ENCODE assay signal across 27 cellular contexts in genomic region chr11:64692764-64693331, GRCh38. TPM values are rescaled to one million over a fixed set of nuclear protein-coding genes. Genes with fewer than 3 reads are reported as not detected.
DNase-seq lines count a peak whose midpoint lies in the region; ATAC-seq, FAIRE-seq and TF ChIP-seq lines count a peak whose summit lies in the region.
"Had no signal": no experiment of that assay in that cellular context is flagged by ENCODE, and none has a peak within 500 bp of the region (broad histone marks: within the 10 kb centered on the region; RNA-seq: fewer than 3 reads in every experiment).

No MANE protein-coding gene starts in this region.

- BruUV-seq in OCI-LY7 (replicated peaks; lab: Mats Ljungman, UMichigan): no TSS peak

- intact Hi-C loops in OCI-LY7 (cut with micrococcal nuclease; ENCODE audit: unreplicated experiment): no loop called here
- intact Hi-C loops in pancreas (cut with DNase I): no loop called here

- 0 out of 2 replicates have a peak, but pooled peaks have one; percentile 31 for TF ChIP-seq CTCF in OCI-LY7 (conservative IDR thresholded peaks at IDR 0.05; ENCODE audit: low read length)
- no peak for TF ChIP-seq CTCF in H1 (IDR thresholded peaks at IDR 0.05; ENCODE audit: control extremely low read depth in 1 of 3, insufficient read depth in 1 of 3, low read depth in 1 of 3, low read length in 3 of 3)
- TF ChIP-seq CTCF in pancreas (IDR thresholded peaks at IDR 0.05): no peak

- no peak overlapping the region for H3K4ac ChIP-seq in H1 (replicated peaks; ENCODE audit: insufficient read length, low read depth, low read length)

- no peak overlapping the region for H2AK5ac ChIP-seq in H1 (ENCODE audit: low read depth, low read length)

- CTCF ChIA-PET in OCI-LY7 (lab: Charles Lee; ENCODE audit: unreplicated experiment): no interaction called here
- CTCF ChIA-PET in H1 (lab: Charles Lee; ENCODE audit: partially characterized antibody): interaction anchor here (1.0 to 4.0 kb wide), 4 partner anchors 12 to 95 kb away, joined by 3 to 29 read pairs (median 8); no protein-coding TSS in a partner anchor

- H3K4me3 Mint-ChIP-seq in activated T-cell treated with anti-CD3 and anti-CD28 coated beads, Interleukin-2, amount 50 U/mL, for 4 hours: peak overlapping the region; percentile 44
- H3K4me3 Mint-ChIP-seq in stimulated activated naive B cell treated with anti-CD40 and anti-IgM and Interleukin-4, amounts not matched to agents 10 μg/mL and 1 μg/mL and 100 μg/mL, for 72 hours: peak overlapping the region; percentile 61 to 66
- H3K4me3 Mint-ChIP-seq: activated CD4-positive, alpha-beta memory T cell treated with anti-CD3 and anti-CD28 coated beads, Interleukin-2, amount 10 ng/mL, durations not matched to agents 7 days and 5 days had no signal

- no peak overlapping the region for H3K23ac ChIP-seq in H1 (ENCODE audit: insufficient read length)

- H3K4me1 ChIP-seq in OCI-LY7 (ENCODE audit: insufficient read depth, low read length, poor library complexity, severe bottlenecking) (peaks cover 44% of the 10 kb centered on the region), H1 (replicated peaks in 1 of 4; ENCODE audit: control insufficient read depth in 3 of 4, insufficient read depth in 4 of 4, low read length in 3 of 4) (peaks cover 0 to 4% (median 0%) of the 10 kb centered on the region in 4 experiments; a peak in 3 of 7 replicates), pancreas (peaks cover 0 to 8% (median 4%) of the 10 kb centered on the region in 3 donors)

- H3K36me3 Mint-ChIP-seq in activated T-cell treated with anti-CD3 and anti-CD28 coated beads, Interleukin-2, amount 50 U/mL, for 4 hours (ENCODE audit: insufficient read depth): no peaks in the 10 kb centered on the region
- H3K36me3 Mint-ChIP-seq in stimulated activated naive B cell treated with anti-CD40 and anti-IgM and Interleukin-4, amounts not matched to agents 10 μg/mL and 1 μg/mL and 100 μg/mL, for 72 hours: no peaks in the 10 kb centered on the region
- H3K36me3 Mint-ChIP-seq: CD4-positive, CD25-positive, alpha-beta regulatory T cell had no signal

- H3K4me2 ChIP-seq in OCI-LY7 (ENCODE audit: low read length) (peak overlapping the region; percentile 8; the same call in 1 of the 2 replicates), H1 (ENCODE audit: insufficient read depth in 1 of 2, low read depth in 2 of 2, low read length in 2 of 2) (peak overlapping the region in 1 of 2 experiments; percentile 18; a peak in 3 of 4 replicates)

- H2BK120ac ChIP-seq in H1 (replicated peaks; ENCODE audit: low read depth, low read length): no peak overlapping the region

- no peaks in the 10 kb centered on the region for H3K79me1 ChIP-seq in H1 (ENCODE audit: low read depth, low read length)

- H3K79me2 ChIP-seq in OCI-LY7 (ENCODE audit: insufficient read depth, low read depth, low read length) (no peaks in the 10 kb centered on the region), H1 (ENCODE audit: control insufficient read depth in 1 of 2, insufficient read depth in 2 of 2, low read length in 2 of 2) (no peaks in the 10 kb centered on the region)

- H2BK12ac ChIP-seq in H1 (ENCODE audit: low read depth, low read length): no peak overlapping the region

- no peak for TF ChIP-seq POLR2A in H1 (IDR thresholded peaks at IDR 0.05; ENCODE audit: control extremely low read depth in 1 of 2, low read depth in 2 of 2, low read length in 2 of 2)

- no peak for FAIRE-seq in H1 (lab: Jason Lieb, UNC)
- no peak for FAIRE-seq in pancreas (lab: Jason Lieb, UNC)
- FAIRE-seq: G401.6, keratinocyte had no signal

- no peak overlapping the region for H3K14ac ChIP-seq in H1 (ENCODE audit: insufficient read length)

- no peak overlapping the region for H4K91ac ChIP-seq in H1 (replicated peaks; ENCODE audit: insufficient read length, low read length)

- H2AFZ ChIP-seq in OCI-LY7 (ENCODE audit: low read length) (no peak overlapping the region), H1 (ENCODE audit: low read length) (no peak overlapping the region)

- no peak for DNase-seq in activated T-cell treated with anti-CD3 and anti-CD28 coated beads, Interleukin-2, amount 50 U/mL, for 4 hours
- no peak for DNase-seq in activated T-cell treated with anti-CD3 and anti-CD28 coated beads, Interleukin-2, amount 50 U/mL, for 48 hours
- DNase-seq in OCI-LY7 (ENCODE audit: low spot score) (no peak), H1 (ENCODE audit: low read depth in 1 of 2, low spot score in 2 of 2) (no peak), pancreas (no peak), superior temporal gyrus (ENCODE audit: extremely low spot score) (no peak), NCI-H2029 (lab: John Stamatoyannopoulos, UW) (no peak)
- no peak for DNase-seq in stimulated activated naive B cell treated with anti-CD40 and anti-IgM and Interleukin-4, amounts not matched to agents 10 μg/mL and 1 μg/mL and 100 μg/mL, for 72 hours
- DNase-seq: activated CD4-positive, alpha-beta memory T cell treated with anti-CD3 and anti-CD28 coated beads, Interleukin-2, amount 10 ng/mL, durations not matched to agents 7 days and 5 days; amygdala; CD4-positive, CD25-positive, alpha-beta regulatory T cell; DMS153; erythroblast; foreskin melanocyte; IMR-90; lower lobe of right lung; NCI-H1436 treated with DMSO at 0.1 percent for 48 hours; NCI-H748 treated with DMSO at 0.1 percent for 48 hours; OCI-M1; stimulated activated CD4-positive, alpha-beta T cell treated with anti-CD3 and anti-CD28 coated beads, Interleukin-12 subunit alpha, Interleukin-12 subunit beta, amount 100 ng/mL, for 4 hours had no signal

- no peaks in the 10 kb centered on the region for H4K20me1 ChIP-seq in OCI-LY7 (ENCODE audit: insufficient read depth, low read length)
- H4K20me1 ChIP-seq in H1 (replicated peaks in 1 of 2; ENCODE audit: control insufficient read depth in 1 of 2, insufficient read depth in 2 of 2, low read length in 2 of 2): no peaks in the 10 kb centered on the region

- H3K27ac ChIP-seq in OCI-LY7 (ENCODE audit: low read depth, low read length, poor library complexity, severe bottlenecking) (no peak overlapping the region), H1 (ENCODE audit: low read depth, low read length) (no peak overlapping the region), pancreas (no peak overlapping the region)
- H3K27ac ChIP-seq: HL-60, lower lobe of right lung, right atrium auricular region, VCaP had no signal

- no peak overlapping the region; the same call in 1 of the 2 replicates for H3K18ac ChIP-seq in H1 (ENCODE audit: extremely low read depth, low read length)

- no peak for TF ChIP-seq EP300 in H1 (IDR thresholded peaks at IDR 0.05; ENCODE audit: borderline replicate concordance in 1 of 2, low read depth in 2 of 2, low read length in 2 of 2)

- 0 out of 2 replicates have a peak, but pooled peaks cover 2% of the 10 kb centered on the region for H3K23me2 ChIP-seq in H1 (ENCODE audit: low read depth, low read length)

- H3K27ac Mint-ChIP-seq in stimulated activated naive B cell treated with anti-CD40 and anti-IgM and Interleukin-4, amounts not matched to agents 10 μg/mL and 1 μg/mL and 100 μg/mL, for 72 hours: peak overlapping the region; percentile 75
- H3K27ac Mint-ChIP-seq: activated CD4-positive, alpha-beta memory T cell treated with anti-CD3 and anti-CD28 coated beads, Interleukin-2, amount 10 ng/mL, durations not matched to agents 7 days and 5 days; CD4-positive, CD25-positive, alpha-beta regulatory T cell had no signal

- H3K9ac ChIP-seq in H1 (replicated peaks in 1 of 4; ENCODE audit: extremely low read depth in 1 of 4, low read depth in 3 of 4, low read length in 3 of 4): no peak overlapping the region

- H3K9me3 ChIP-seq in OCI-LY7 (ENCODE audit: low read length) (no peaks in the 10 kb centered on the region), H1 (ENCODE audit: insufficient read depth in 2 of 2, low read depth in 1 of 2, low read length in 1 of 2) (no peaks in the 10 kb centered on the region), pancreas (no peaks in the 10 kb centered on the region)
- H3K9me3 ChIP-seq: lower lobe of right lung, right atrium auricular region had no signal

- H3K56ac ChIP-seq in H1 (replicated peaks; ENCODE audit: insufficient read length, low read depth, low read length): no peak overlapping the region

- H3K9me2 ChIP-seq in OCI-LY7 (ENCODE audit: insufficient read depth, low read length): no peaks in the 10 kb centered on the region

- H2BK15ac ChIP-seq in H1 (ENCODE audit: low read length): no peak overlapping the region

- H4K5ac ChIP-seq in H1 (ENCODE audit: insufficient read length, low read depth, low read length): no peak overlapping the region

- no peak for ATAC-seq in activated T-cell treated with anti-CD3 and anti-CD28 coated beads, Interleukin-2, amount 50 U/mL, for 4 hours
- no peak for ATAC-seq in stimulated activated naive B cell treated with anti-CD40 and anti-IgM and Interleukin-4, amounts not matched to agents 10 μg/mL and 1 μg/mL and 100 μg/mL, for 72 hours (replicated peaks)
- ATAC-seq in pancreas: no peak
- ATAC-seq: lower lobe of right lung had no signal

- no peak overlapping the region for H4K8ac ChIP-seq in H1 (ENCODE audit: extremely low read depth, insufficient read depth, low read length)

- H3K36me3 ChIP-seq in OCI-LY7 (ENCODE audit: insufficient read depth, low read length): no peaks in the 10 kb centered on the region
- H3K36me3 ChIP-seq in H1 (ENCODE audit: control insufficient read depth in 2 of 4, insufficient read depth in 4 of 4, low read length in 3 of 4): no peaks in the 10 kb centered on the region
- H3K36me3 ChIP-seq in pancreas: no peaks in the 10 kb centered on the region
- H3K36me3 ChIP-seq: lower lobe of right lung, right atrium auricular region had no signal

- POLR2A ChIA-PET in OCI-LY7 (lab: Charles Lee) (interaction anchor here (0.5 kb wide), 1 partner anchor 168 kb away, joined by 3 read pairs; no protein-coding TSS in a partner anchor), H1 (lab: Charles Lee; ENCODE audit: partially characterized antibody) (interaction anchor here (1.8 kb wide), 1 partner anchor 34 kb away, joined by 5 read pairs; no protein-coding TSS in a partner anchor)

- peaks cover 30% of the 10 kb centered on the region for H3K27me3 Mint-ChIP-seq in activated T-cell treated with anti-CD3 and anti-CD28 coated beads, Interleukin-2, amount 50 U/mL, for 4 hours (ENCODE audit: low read depth)
- H3K27me3 Mint-ChIP-seq in stimulated activated naive B cell treated with anti-CD40 and anti-IgM and Interleukin-4, amounts not matched to agents 10 μg/mL and 1 μg/mL and 100 μg/mL, for 72 hours: peaks cover 19 to 34% of the 10 kb centered on the region in 2 donors

- H3K9me3 Mint-ChIP-seq in activated T-cell treated with anti-CD3 and anti-CD28 coated beads, Interleukin-2, amount 50 U/mL, for 4 hours: no peaks in the 10 kb centered on the region
- H3K9me3 Mint-ChIP-seq in stimulated activated naive B cell treated with anti-CD40 and anti-IgM and Interleukin-4, amounts not matched to agents 10 μg/mL and 1 μg/mL and 100 μg/mL, for 72 hours: no peaks in the 10 kb centered on the region
- H3K9me3 Mint-ChIP-seq: activated CD4-positive, alpha-beta memory T cell treated with anti-CD3 and anti-CD28 coated beads, Interleukin-2, amount 10 ng/mL, durations not matched to agents 7 days and 5 days had no signal

- no peak overlapping the region for H2BK5ac ChIP-seq in H1 (ENCODE audit: low read depth, low read length)

- 42% methylated on average over 8 of the region's 13 CpGs; no CpG with 5 or more reads in 1 of the 2 experiments for WGBS in H1 (ENCODE audit: extremely low coverage in 1 of 2, insufficient coverage in 1 of 2, insufficient read length in 1 of 2, insufficient replicate concordance in 2 of 2, low coverage in 1 of 2, low lambda C conversion rate in 2 of 2, missing lambda C conversion rate in 1 of 2), 2 experiments
- 33 to 34% methylated on average over 13 of the region's 13 CpGs for WGBS in pancreas, 2 donors

- TF ChIP-seq RAD21 in H1 (IDR thresholded peaks at IDR 0.05 in 1 of 2, conservative IDR thresholded peaks at IDR 0.05 in 1 of 2; ENCODE audit: low read depth in 2 of 2, low read length in 2 of 2): peak; percentile 44 to 46

- H3K4me3 ChIP-seq in OCI-LY7 (ENCODE audit: low read depth, low read length, poor library complexity, severe bottlenecking): no peak overlapping the region
- H3K4me3 ChIP-seq in H1 (ENCODE audit: extremely low read depth in 1 of 4, insufficient read depth in 2 of 4, low read depth in 3 of 4, low read length in 4 of 4): peak overlapping the region in 1 of 4 experiments; percentile 39; a peak in 2 of 8 replicates
- H3K4me3 ChIP-seq in pancreas: no peak overlapping the region
- H3K4me3 ChIP-seq: lower lobe of right lung, right atrium auricular region had no signal

- H2BK20ac ChIP-seq in H1 (ENCODE audit: low read length): no peak overlapping the region

- H3K4me1 Mint-ChIP-seq in activated T-cell treated with anti-CD3 and anti-CD28 coated beads, Interleukin-2, amount 50 U/mL, for 4 hours (ENCODE audit: low read depth): peaks cover 21% of the 10 kb centered on the region
- peaks cover 27 to 51% of the 10 kb centered on the region in 2 donors for H3K4me1 Mint-ChIP-seq in stimulated activated naive B cell treated with anti-CD40 and anti-IgM and Interleukin-4, amounts not matched to agents 10 μg/mL and 1 μg/mL and 100 μg/mL, for 72 hours

- H3K27me3 ChIP-seq in H1 (replicated peaks in 1 of 4; ENCODE audit: control insufficient read depth in 3 of 4, extremely low read depth in 1 of 4, insufficient read depth in 3 of 4, low read length in 3 of 4) (peaks cover 0 to 2% (median under 1%) of the 10 kb centered on the region in 4 experiments; a peak in 3 of 7 replicates), pancreas (no peaks in the 10 kb centered on the region)
- H3K27me3 ChIP-seq: right atrium auricular region had no signal

RNA-seq across cellular contexts. Expression of gene NRXN2, which starts 30.1 kb away (rescaled TPM):
- 1 to 10 TPM in 1 of 3 donors, under 1 TPM in 2; 0.16 to 1.0 (median 0.71) TPM for total RNA-seq in activated T-cell treated with anti-CD3 and anti-CD28 coated beads, Interleukin-2, amount 50 U/mL, for 4 hours
- 2.2 and 2.4 TPM in 2 replicates for total RNA-seq in OCI-LY7 (2014; rRNA removed; shearing (Covaris generic))
- total RNA-seq in OCI-LY7 (2022): 1.6 and 3.3 TPM in 2 replicates
- total RNA-seq in H1 (2021; fragmentation: NEBNext Ultra II Directional; extraction: Animal tissue kit (Norgen Biotek cat#: 25700)): 11.4 and 11.5 TPM in 2 replicates
- 1.3 and 5.7 TPM in 2 replicates for polyA plus RNA-seq in H1 (2011; rRNA removed)
- polyA plus RNA-seq in H1 (2011; cell fraction: cytosol; rRNA removed): 2.4 TPM
- 7.0 TPM for polyA plus RNA-seq in H1 (2011; cell fraction: nucleus; rRNA removed)
- polyA plus RNA-seq in H1 (2012, experiment 1 of 2): 6.8 to 12.4 TPM (median 9.6 TPM) in 4 replicates
- 4.9 TPM for polyA plus RNA-seq in H1 (2012, experiment 2 of 2)
- 11.2 TPM for polyA plus RNA-seq in H1 (2013, experiment 1 of 2)
- polyA plus RNA-seq in H1 (2013, experiment 2 of 2): 12.9 TPM
- 10.7 and 12.0 TPM in 2 replicates for polyA minus RNA-seq in H1 (2011; rRNA and poly(A)+ RNA removed)
- polyA minus RNA-seq in H1 (2011; cell fraction: cytosol; rRNA and poly(A)+ RNA removed): 8.7 TPM
- polyA minus RNA-seq in H1 (2011; cell fraction: nucleus; rRNA and poly(A)+ RNA removed): 10.3 TPM
- 10 to 100 TPM in 1 of 6 donors, 1 to 10 TPM in 4, under 1 TPM in 1; 0.69 to 10.8 (median 2.2) TPM for total RNA-seq in pancreas
- 1 to 10 TPM in 1 of 2 donors, under 1 TPM in 1; 0.89 to 2.8 TPM for polyA plus RNA-seq in pancreas
- total RNA-seq: M059J had no signal
- polyA plus RNA-seq: CD4-positive, CD25-positive, alpha-beta regulatory T cell; keratinocyte had no signal

RNA-seq across cellular contexts. Expression of gene RASGRP2, which starts 51.1 kb away (rescaled TPM):
- 1 to 10 TPM; 2.6 to 3.7 (median 2.9) TPM for total RNA-seq in activated T-cell treated with anti-CD3 and anti-CD28 coated beads, Interleukin-2, amount 50 U/mL, for 4 hours
- total RNA-seq in OCI-LY7 (2014; rRNA removed; shearing (Covaris generic)): 127 and 145 TPM in 2 replicates
- total RNA-seq in OCI-LY7 (2022) (195 and 205 TPM in 2 replicates), pancreas (1 to 10 TPM in 5 of 6 donors, under 1 TPM in 1; 0.91 to 2.8 (median 2.2) TPM)
- total RNA-seq in H1 (2021; fragmentation: NEBNext Ultra II Directional; extraction: Animal tissue kit (Norgen Biotek cat#: 25700)): 37.9 and 40.6 TPM in 2 replicates
- polyA plus RNA-seq in H1 (2011; rRNA removed) (45.7 and 50.4 TPM in 2 replicates), pancreas (10 to 100 TPM; 11.2 to 12.4 TPM)
- 41.1 TPM for polyA plus RNA-seq in H1 (2011; cell fraction: cytosol; rRNA removed)
- 127 TPM for polyA plus RNA-seq in H1 (2011; cell fraction: nucleus; rRNA removed)
- polyA plus RNA-seq in H1 (2012, experiment 1 of 2): 30.1 to 58.0 TPM (median 54.6 TPM) in 4 replicates
- polyA plus RNA-seq in H1 (2012, experiment 2 of 2): 31.1 TPM
- polyA plus RNA-seq in H1 (2013, experiment 1 of 2): 33.0 TPM
- polyA plus RNA-seq in H1 (2013, experiment 2 of 2): 34.6 TPM
- polyA minus RNA-seq in H1 (2011; rRNA and poly(A)+ RNA removed): 14.8 and 18.9 TPM in 2 replicates
- 12.3 TPM for polyA minus RNA-seq in H1 (2011; cell fraction: cytosol; rRNA and poly(A)+ RNA removed)
- 24.8 TPM for polyA minus RNA-seq in H1 (2011; cell fraction: nucleus; rRNA and poly(A)+ RNA removed)
- total RNA-seq: IMR-90, osteoblast had no signal
